ENCODE assay signal across 1 cellular context in the genomic region with DNA sequence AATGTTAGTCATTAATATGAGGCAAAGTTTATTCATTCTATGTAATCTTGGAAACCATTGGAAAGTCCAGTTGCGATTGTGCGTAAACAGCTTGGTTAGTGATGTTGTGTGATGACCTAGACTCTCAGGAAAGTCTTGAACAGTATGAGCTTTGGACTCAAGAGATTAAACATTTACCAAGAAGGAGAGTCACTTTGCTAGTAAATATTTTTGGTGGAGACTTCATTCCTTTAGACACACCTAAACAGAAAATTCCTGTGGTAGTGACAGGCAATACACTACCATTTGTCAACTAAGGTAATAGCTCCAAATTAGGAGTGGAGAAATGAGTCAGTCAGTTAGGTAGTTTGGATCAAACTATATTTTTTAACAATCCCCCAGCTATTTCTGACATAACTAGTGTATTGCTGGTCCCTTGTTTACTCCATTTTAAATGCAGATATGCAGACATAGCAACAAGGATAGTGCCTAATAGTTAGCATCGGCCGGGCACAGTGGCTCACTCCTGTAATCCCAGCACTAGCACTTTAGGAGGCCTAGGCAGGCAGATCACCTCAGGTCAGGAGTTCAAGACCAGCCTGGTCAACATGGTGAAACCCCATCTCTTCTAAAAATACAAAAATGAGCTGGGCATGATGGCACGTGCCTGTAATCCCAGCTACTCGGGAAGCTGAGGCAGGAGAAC.
TF ChIP-seq lines count a peak whose summit lies in the region.

No MANE protein-coding gene starts in this region.

TF ChIP-seq in A549, 52 proteins besides CTCF, POLR2A, EP300 and RAD21 (continued from another document):
- TF ChIP-seq HOXB13 (CRISPR knock-in tag; IDR thresholded peaks at IDR 0.05; ENCODE audit: low read depth), result no peak
- TF ChIP-seq PHF8 (IDR thresholded peaks at IDR 0.05; ENCODE audit: borderline replicate concordance, low read depth), result no peak
- TF ChIP-seq RCOR1 (IDR thresholded peaks at IDR 0.05; ENCODE audit: low read depth, low read length), result no peak
- no peak for TF ChIP-seq ZC3H11A (IDR thresholded peaks at IDR 0.05)
- no peak for TF ChIP-seq BHLHE40 (IDR thresholded peaks at IDR 0.05; ENCODE audit: low read depth, low read length)
- TF ChIP-seq HOXB5 (CRISPR knock-in tag; IDR thresholded peaks at IDR 0.05), result peak; percentile 83
- 0 out of 2 replicates have a peak, but pooled peaks have one; percentile 51 for TF ChIP-seq EHF (CRISPR knock-in tag; IDR thresholded peaks at IDR 0.05)
- TF ChIP-seq ZSCAN20 (CRISPR knock-in tag; IDR thresholded peaks at IDR 0.05), result no peak
- TF ChIP-seq FOSL2 (IDR thresholded peaks at IDR 0.05), result 0 out of 2 replicates have a peak, but pooled peaks have one; percentile 8
- peak; percentile 81 for TF ChIP-seq FOSL2 (CRISPR knock-in tag; IDR thresholded peaks at IDR 0.05)
- TF ChIP-seq RARB (CRISPR knock-in tag; IDR thresholded peaks at IDR 0.05), result no peak
- TF ChIP-seq HOXA7 (CRISPR knock-in tag; IDR thresholded peaks at IDR 0.05), result no peak
- TF ChIP-seq, protein P1, sequence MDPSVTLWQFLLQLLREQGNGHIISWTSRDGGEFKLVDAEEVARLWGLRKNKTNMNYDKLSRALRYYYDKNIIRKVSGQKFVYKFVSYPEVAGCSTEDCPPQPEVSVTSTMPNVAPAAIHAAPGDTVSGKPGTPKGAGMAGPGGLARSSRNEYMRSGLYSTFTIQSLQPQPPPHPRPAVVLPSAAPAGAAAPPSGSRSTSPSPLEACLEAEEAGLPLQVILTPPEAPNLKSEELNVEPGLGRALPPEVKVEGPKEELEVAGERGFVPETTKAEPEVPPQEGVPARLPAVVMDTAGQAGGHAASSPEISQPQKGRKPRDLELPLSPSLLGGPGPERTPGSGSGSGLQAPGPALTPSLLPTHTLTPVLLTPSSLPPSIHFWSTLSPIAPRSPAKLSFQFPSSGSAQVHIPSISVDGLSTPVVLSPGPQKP (IDR thresholded peaks at IDR 0.05; ENCODE audit: low read depth, low read length), result no peak
- TF ChIP-seq, protein P2, sequence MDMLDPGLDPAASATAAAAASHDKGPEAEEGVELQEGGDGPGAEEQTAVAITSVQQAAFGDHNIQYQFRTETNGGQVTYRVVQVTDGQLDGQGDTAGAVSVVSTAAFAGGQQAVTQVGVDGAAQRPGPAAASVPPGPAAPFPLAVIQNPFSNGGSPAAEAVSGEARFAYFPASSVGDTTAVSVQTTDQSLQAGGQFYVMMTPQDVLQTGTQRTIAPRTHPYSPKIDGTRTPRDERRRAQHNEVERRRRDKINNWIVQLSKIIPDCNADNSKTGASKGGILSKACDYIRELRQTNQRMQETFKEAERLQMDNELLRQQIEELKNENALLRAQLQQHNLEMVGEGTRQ (IDR thresholded peaks at IDR 0.05), result no peak
- TF ChIP-seq SREBF2 (IDR thresholded peaks at IDR 0.05), result no peak
- TF ChIP-seq, protein P3, sequence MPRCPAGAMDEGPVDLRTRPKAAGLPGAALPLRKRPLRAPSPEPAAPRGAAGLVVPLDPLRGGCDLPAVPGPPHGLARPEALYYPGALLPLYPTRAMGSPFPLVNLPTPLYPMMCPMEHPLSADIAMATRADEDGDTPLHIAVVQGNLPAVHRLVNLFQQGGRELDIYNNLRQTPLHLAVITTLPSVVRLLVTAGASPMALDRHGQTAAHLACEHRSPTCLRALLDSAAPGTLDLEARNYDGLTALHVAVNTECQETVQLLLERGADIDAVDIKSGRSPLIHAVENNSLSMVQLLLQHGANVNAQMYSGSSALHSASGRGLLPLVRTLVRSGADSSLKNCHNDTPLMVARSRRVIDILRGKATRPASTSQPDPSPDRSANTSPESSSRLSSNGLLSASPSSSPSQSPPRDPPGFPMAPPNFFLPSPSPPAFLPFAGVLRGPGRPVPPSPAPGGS (IDR thresholded peaks at IDR 0.05), result peak; percentile 31; the same call in 1 of the 3 replicates
- no peak for TF ChIP-seq KDM5A (IDR thresholded peaks at IDR 0.05)
- TF ChIP-seq GATA3 (IDR thresholded peaks at IDR 0.05; ENCODE audit: borderline replicate concordance), result peak; percentile 80; the same call in 1 of the 2 replicates
- TF ChIP-seq SMC3 (IDR thresholded peaks at IDR 0.05), result no peak
- TF ChIP-seq FOXS1 (CRISPR knock-in tag; IDR thresholded peaks at IDR 0.05), result no peak
- TF ChIP-seq NFE2L2 (conservative IDR thresholded peaks at IDR 0.05; ENCODE audit: low read length), result no peak
- TF ChIP-seq MYC (IDR thresholded peaks at IDR 0.05; ENCODE audit: borderline replicate concordance, low read length), result no peak
- TF ChIP-seq CHD2 (IDR thresholded peaks at IDR 0.05; ENCODE audit: low read length, partially characterized antibody), result no peak
- no peak for TF ChIP-seq ZNF302 (CRISPR knock-in tag; IDR thresholded peaks at IDR 0.05)
- no peak for TF ChIP-seq TP53 (CRISPR knock-in tag; IDR thresholded peaks at IDR 0.05)
- no peak for TF ChIP-seq NR3C1 (IDR thresholded peaks at IDR 0.05)
- no peak for TF ChIP-seq HDAC2 (IDR thresholded peaks at IDR 0.05)
- TF ChIP-seq CHD4 (IDR thresholded peaks at IDR 0.05; ENCODE audit: borderline replicate concordance), result no peak
- TF ChIP-seq, protein P4, sequence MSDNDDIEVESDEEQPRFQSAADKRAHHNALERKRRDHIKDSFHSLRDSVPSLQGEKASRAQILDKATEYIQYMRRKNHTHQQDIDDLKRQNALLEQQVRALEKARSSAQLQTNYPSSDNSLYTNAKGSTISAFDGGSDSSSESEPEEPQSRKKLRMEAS (IDR thresholded peaks at IDR 0.05), result 0 out of 2 replicates have a peak, but pooled peaks have one; percentile 32
- TF ChIP-seq, protein P5, sequence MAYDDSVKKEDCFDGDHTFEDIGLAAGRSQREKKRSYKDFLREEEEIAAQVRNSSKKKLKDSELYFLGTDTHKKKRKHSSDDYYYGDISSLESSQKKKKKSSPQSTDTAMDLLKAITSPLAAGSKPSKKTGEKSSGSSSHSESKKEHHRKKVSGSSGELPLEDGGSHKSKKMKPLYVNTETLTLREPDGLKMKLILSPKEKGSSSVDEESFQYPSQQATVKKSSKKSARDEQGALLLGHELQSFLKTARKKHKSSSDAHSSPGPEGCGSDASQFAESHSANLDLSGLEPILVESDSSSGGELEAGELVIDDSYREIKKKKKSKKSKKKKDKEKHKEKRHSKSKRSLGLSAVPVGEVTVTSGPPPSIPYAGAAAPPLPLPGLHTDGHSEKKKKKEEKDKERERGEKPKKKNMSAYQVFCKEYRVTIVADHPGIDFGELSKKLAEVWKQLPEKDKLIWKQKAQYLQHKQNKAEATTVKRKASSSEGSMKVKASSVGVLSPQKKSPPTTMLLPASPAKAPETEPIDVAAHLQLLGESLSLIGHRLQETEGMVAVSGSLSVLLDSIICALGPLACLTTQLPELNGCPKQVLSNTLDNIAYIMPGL (CRISPR knock-in tag; IDR thresholded peaks at IDR 0.05; ENCODE audit: borderline replicate concordance), result no peak
- TF ChIP-seq CBX8 (IDR thresholded peaks at IDR 0.05), result no peak
- no peak for TF ChIP-seq HEYL (CRISPR knock-in tag; IDR thresholded peaks at IDR 0.05)
- TF ChIP-seq, protein P6, sequence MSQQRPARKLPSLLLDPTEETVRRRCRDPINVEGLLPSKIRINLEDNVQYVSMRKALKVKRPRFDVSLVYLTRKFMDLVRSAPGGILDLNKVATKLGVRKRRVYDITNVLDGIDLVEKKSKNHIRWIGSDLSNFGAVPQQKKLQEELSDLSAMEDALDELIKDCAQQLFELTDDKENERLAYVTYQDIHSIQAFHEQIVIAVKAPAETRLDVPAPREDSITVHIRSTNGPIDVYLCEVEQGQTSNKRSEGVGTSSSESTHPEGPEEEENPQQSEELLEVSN (IDR thresholded peaks at IDR 0.05; ENCODE audit: borderline replicate concordance, low read depth), result no peak
- TF ChIP-seq POLR2AphosphoS2 (conservative IDR thresholded peaks at IDR 0.05; ENCODE audit: low read length), result no peak
